Comparison of ENCODE assay signal across 16 cellular contexts in genomic region chr7:45609180-45609579, GRCh38. TPM values are rescaled to one million over a fixed set of nuclear protein-coding genes. Genes with fewer than 3 reads are reported as not detected.
A peak's percentile ranks its signal among the peaks of the same experiment; 100 is the strongest.
DNase-seq lines count a peak whose midpoint lies in the region; TF ChIP-seq lines count a peak whose summit lies in the region.
"Had no signal": no experiment of that assay in that cellular context is flagged by ENCODE, and none has a peak within 500 bp of the region (broad histone marks: within the 10 kb centered on the region; RNA-seq: fewer than 3 reads in every experiment).

No MANE protein-coding gene starts in this region.

- POLR2A ChIA-PET in MCF 10A (lab: Yijun Ruan, JAX), result no interaction called here

- H3K4me3 ChIP-seq in breast epithelium, result no peak overlapping the region
- no peak overlapping the region for H3K4me3 ChIP-seq in coronary artery
- no peak overlapping the region for H3K4me3 ChIP-seq in foreskin fibroblast (ENCODE audit: low read depth in 1 of 2, low read length in 2 of 2)

- no peaks in the 10 kb centered on the region for H3K27me3 ChIP-seq in breast epithelium

- H3K4me1 Mint-ChIP-seq in MCF 10A (ENCODE audit: insufficient read depth, unreplicated experiment), result no peaks in the 10 kb centered on the region
- no peaks in the 10 kb centered on the region for H3K4me1 Mint-ChIP-seq in osteocyte (ENCODE audit: unreplicated experiment)
- H3K4me1 Mint-ChIP-seq: B cell; CD4-positive, CD25-positive, alpha-beta regulatory T cell had no signal

- H3K4me1 ChIP-seq in breast epithelium, result no peaks in the 10 kb centered on the region

- DNase-seq in breast epithelium (ENCODE audit: low spot score in 2 of 2) (peak; percentile 4 to 31), MCF 10A (ENCODE audit: unreplicated experiment) (no peak), coronary artery (ENCODE audit: low spot score) (peak; percentile 43), osteocyte (ENCODE audit: extremely low spot score, unreplicated experiment) (peak; percentile 80), pons (ENCODE audit: low spot score) (no peak), foreskin fibroblast (no peak)
- no peak for DNase-seq in stimulated activated CD4-positive, alpha-beta T cell treated with anti-CD3 and anti-CD28 coated beads, Interleukin-2, amount 100 ng/mL, for 48 hours
- DNase-seq: CD4-positive, CD25-positive, alpha-beta regulatory T cell; DMS79; H7; Karpas-422; NCI-H1417; NCI-H187; NCI-H446; NCI-H526 had no signal

- no peaks in the 10 kb centered on the region for H3K9me3 Mint-ChIP-seq in MCF 10A (ENCODE audit: unreplicated experiment)
- H3K9me3 Mint-ChIP-seq in osteocyte (ENCODE audit: unreplicated experiment), result peaks cover 11% of the 10 kb centered on the region

- H3K27ac ChIP-seq in breast epithelium (no peak overlapping the region), coronary artery (no peak overlapping the region)

- intact Hi-C loops in breast epithelium (cut with DNase I; ENCODE audit: low total_unique reads) (no loop called here), MCF 10A (cut with micrococcal nuclease) (no loop called here)

- TF ChIP-seq CTCF in breast epithelium (IDR thresholded peaks at IDR 0.05) (no peak), MCF 10A (IDR thresholded peaks at IDR 0.05; ENCODE audit: unreplicated experiment) (no peak), coronary artery (IDR thresholded peaks at IDR 0.05) (no peak), osteocyte (IDR thresholded peaks at IDR 0.05) (no peak), foreskin fibroblast (IDR thresholded peaks at IDR 0.05; ENCODE audit: low read depth, low read length) (no peak)

- H3K36me3 Mint-ChIP-seq in MCF 10A (ENCODE audit: insufficient read depth, unreplicated experiment), result no peaks in the 10 kb centered on the region
- H3K36me3 Mint-ChIP-seq in osteocyte (ENCODE audit: unreplicated experiment), result no peaks in the 10 kb centered on the region
- H3K36me3 Mint-ChIP-seq: CD4-positive, CD25-positive, alpha-beta regulatory T cell had no signal

- H3K4me3 Mint-ChIP-seq in MCF 10A (ENCODE audit: unreplicated experiment) (no peak overlapping the region), osteocyte (ENCODE audit: unreplicated experiment) (no peak overlapping the region)
- H3K4me3 Mint-ChIP-seq: B cell had no signal

- no peaks in the 10 kb centered on the region for H3K36me3 ChIP-seq in breast epithelium

- no TSS peak for BruUV-seq in MCF 10A (replicated peaks; lab: Mats Ljungman, UMichigan)

- H3K27me3 Mint-ChIP-seq in MCF 10A (ENCODE audit: insufficient read depth, unreplicated experiment) (peaks cover 20% of the 10 kb centered on the region), osteocyte (ENCODE audit: unreplicated experiment) (peaks cover 14% of the 10 kb centered on the region)
- H3K27me3 Mint-ChIP-seq: CD4-positive, CD25-positive, alpha-beta regulatory T cell had no signal

- no peak for TF ChIP-seq POLR2A in breast epithelium (IDR thresholded peaks at IDR 0.05)

- H3K9me3 ChIP-seq in breast epithelium, result peaks cover 0 to 19% of the 10 kb centered on the region in 2 donors

- CTCF ChIA-PET in MCF 10A (lab: Yijun Ruan, JAX), result interaction anchor here (0.7 kb wide), 1 partner anchor 25 kb away, joined by 4 read pairs; no protein-coding TSS in a partner anchor

- no peak overlapping the region for H3K27ac Mint-ChIP-seq in MCF 10A (ENCODE audit: low read depth, unreplicated experiment)
- no peak overlapping the region for H3K27ac Mint-ChIP-seq in osteocyte (ENCODE audit: unreplicated experiment)
- H3K27ac Mint-ChIP-seq: B cell; CD4-positive, CD25-positive, alpha-beta regulatory T cell had no signal

RNA-seq across cellular contexts. Expression of gene ADCY1, which starts 35.0 kb away (rescaled TPM):
- total RNA-seq in breast epithelium (10 to 100 TPM in 1 of 3 donors, 1 to 10 TPM in 2; 1.6 to 14.4 (median 2.5) TPM), MCF 10A (2022) (0.61 and 0.79 TPM in 2 replicates), osteocyte (0.05 and 0.08 TPM in 2 replicates)
- total RNA-seq: CD4-positive, CD25-positive, alpha-beta regulatory T cell had no signal

Comparison
In these comparisons a context has a peak if more than half of its experiments do, and no peak if none do; other contexts are left out.
1. DNase-seq: peak in breast epithelium (2 of 2), coronary artery (single experiment) and osteocyte (single experiment); none in MCF 10A (single experiment), pons (single experiment), foreskin fibroblast (0 of 2) and stimulated activated CD4-positive, alpha-beta T cell treated with anti-CD3 and anti-CD28 coated beads, Interleukin-2, amount 100 ng/mL, for 48 hours (0 of 2).